8 cellular contexts compared by ENCODE assay signal in the genomic region with DNA sequence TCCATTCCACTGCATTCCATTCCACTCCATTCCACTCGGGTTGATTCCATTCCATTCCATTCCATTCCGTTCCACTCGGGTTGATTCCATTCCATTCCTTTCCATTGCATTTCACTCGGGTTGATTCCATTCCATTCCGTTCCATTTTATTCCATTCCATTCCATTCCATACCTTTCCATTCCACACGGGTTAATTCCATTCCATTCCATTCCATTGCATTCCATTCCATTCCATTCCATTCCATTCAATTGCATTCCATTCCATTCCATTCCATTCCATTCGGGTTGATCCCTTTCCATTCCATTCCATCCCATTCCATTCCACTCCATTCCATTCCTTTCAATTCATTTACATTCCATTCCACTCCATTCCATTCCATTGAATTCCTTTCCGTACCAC.
DNase-seq lines count a peak whose midpoint lies in the region; ATAC-seq and TF ChIP-seq lines count a peak whose summit lies in the region.
"Not testable (repeated sequence)": the region's sequence is repeated elsewhere in the genome, so short reads cannot be mapped to it uniquely, and the experiment has no call there.

No MANE protein-coding gene starts in this region.

- not testable (repeated sequence) for H3K27me3 ChIP-seq in MM.1S (replicated peaks; ENCODE audit: insufficient read depth, low read length); vagina

- DNase-seq in MM.1S (peak; percentile 17), myocyte (ENCODE audit: low read depth) (peak; percentile 35), vagina (ENCODE audit: extremely low spot score in 2 of 2) (peak; percentile 99 to 100)
- not testable (repeated sequence) for DNase-seq in central memory CD8-positive, alpha-beta T cell (ENCODE audit: low spot score in 2 of 2); left ventricle myocardium superior

- not testable (repeated sequence) for H3K36me3 Mint-ChIP-seq in central memory CD8-positive, alpha-beta T cell (ENCODE audit: insufficient read depth)

- not testable (repeated sequence) for H3K27ac Mint-ChIP-seq in central memory CD8-positive, alpha-beta T cell (ENCODE audit: low read depth)

- not testable (repeated sequence) for H3K27ac ChIP-seq in MM.1S (ENCODE audit: low read length); vagina

- not testable (repeated sequence) for H3K4me1 Mint-ChIP-seq in central memory CD8-positive, alpha-beta T cell

- not testable (repeated sequence) for H3K27me3 Mint-ChIP-seq in central memory CD8-positive, alpha-beta T cell

- H3K79me2 ChIP-seq in MM.1S (ENCODE audit: low read length): not testable (repeated sequence)

- not testable (repeated sequence) for H3F3A ChIP-seq in MM.1S (ENCODE audit: insufficient read depth, low read length)

- not testable (repeated sequence) for H3K9me3 ChIP-seq in MM.1S (replicated peaks; ENCODE audit: insufficient read depth, low read length); vagina

- not testable (repeated sequence) for H3K9me2 ChIP-seq in MM.1S (replicated peaks; ENCODE audit: insufficient read depth, low read length)

- not testable (repeated sequence) for H3K4me3 Mint-ChIP-seq in central memory CD8-positive, alpha-beta T cell

- not testable (repeated sequence) for H4K20me1 ChIP-seq in MM.1S (ENCODE audit: insufficient read depth, low read length)

- H3K9me3 Mint-ChIP-seq in central memory CD8-positive, alpha-beta T cell: peaks cover 49% of the 10 kb centered on the region

- not testable (repeated sequence) for H3K4me3 ChIP-seq in MM.1S (ENCODE audit: low read length); vagina

- not testable (repeated sequence) for TF ChIP-seq CTCF in MM.1S (IDR thresholded peaks at IDR 0.05; ENCODE audit: low read length); vagina (IDR thresholded peaks at IDR 0.05)

- not testable (repeated sequence) for H3K36me3 ChIP-seq in MM.1S (replicated peaks; ENCODE audit: insufficient read depth, low read length); vagina

- not testable (repeated sequence) for H3K9ac ChIP-seq in MM.1S (ENCODE audit: low read length)

- not testable (repeated sequence) for TF ChIP-seq POLR2A in vagina (IDR thresholded peaks at IDR 0.05)

- not testable (repeated sequence) for H2AFZ ChIP-seq in MM.1S (ENCODE audit: low read length)

- ATAC-seq in GM18517 (IDR thresholded peaks at IDR 0.05; ENCODE audit: unreplicated experiment): peak; percentile 37
- ATAC-seq in GM21737 (IDR thresholded peaks at IDR 0.05; ENCODE audit: unreplicated experiment): peak; percentile 42
- peak; percentile 34 for ATAC-seq in HG03139 (IDR thresholded peaks at IDR 0.05; ENCODE audit: unreplicated experiment)
- peak; percentile 41 for ATAC-seq in central memory CD8-positive, alpha-beta T cell (replicated peaks; ENCODE audit: extremely low read depth, poor library complexity, severe bottlenecking)
- peak; percentile 57 for ATAC-seq in left ventricle myocardium superior

- H3K4me2 ChIP-seq in MM.1S (ENCODE audit: low read depth, low read length): not testable (repeated sequence)

- not testable (repeated sequence) for H3K4me1 ChIP-seq in MM.1S (ENCODE audit: low read length); vagina

- intact Hi-C loops in left ventricle myocardium superior (cut with micrococcal nuclease); vagina (cut with DNase I): not testable (repeated sequence)
